ENCODE assay signal across 8 cellular contexts in genomic region chr14:73714656-73715081, GRCh38. TPM values are rescaled to one million over a fixed set of nuclear protein-coding genes. Genes with fewer than 3 reads are reported as not detected.
A peak's percentile ranks its signal among the peaks of the same experiment; 100 is the strongest.
DNase-seq lines count a peak whose midpoint lies in the region; ATAC-seq and TF ChIP-seq lines count a peak whose summit lies in the region.

No MANE protein-coding gene starts in this region.

- no peaks in the 10 kb centered on the region for H3K27me3 Mint-ChIP-seq in activated T-helper 2 cell treated with anti-CD3 and anti-CD28 coated beads, Interferon-gamma antibody, Interleukin-2, Interleukin-4, amounts not matched to agents 10 μg/mL and 5 μg/mL and 100 μg/mL, durations not matched to agents 14 hours and 24 hours and 36 hours (ENCODE audit: low read depth)

- intact Hi-C loops in activated T-helper 2 cell treated with anti-CD3 and anti-CD28 coated beads, Interferon-gamma antibody, Interleukin-2, Interleukin-4, amounts not matched to agents 10 μg/mL and 5 μg/mL and 100 μg/mL, durations not matched to agents 14 hours and 24 hours and 36 hours (cut with micrococcal nuclease) = loop anchor here (5.0 to 10.0 kb wide), 4 partner anchors 43 to 660 kb away; partner anchors contain the start of genes BBOF1, ENTPD5 and RBM25
- intact Hi-C loops in tibial artery (cut with DNase I; ENCODE audit: low total_unique reads) = loop anchor here (5.0 kb wide), 2 partner anchors 72 to 173 kb away; partner anchors contain the start of genes DNAL1 and ZNF410

- peaks cover 0 to 32% (median 15%) of the 10 kb centered on the region in 3 donors for H3K36me3 ChIP-seq in tibial artery

- peak overlapping the region; percentile 91 to 98 for H3K4me3 ChIP-seq in tibial artery

- H3K36me3 Mint-ChIP-seq in activated T-helper 2 cell treated with anti-CD3 and anti-CD28 coated beads, Interferon-gamma antibody, Interleukin-2, Interleukin-4, amounts not matched to agents 10 μg/mL and 5 μg/mL and 100 μg/mL, durations not matched to agents 14 hours and 24 hours and 36 hours (ENCODE audit: low read depth) = peaks cover 49% of the 10 kb centered on the region

- no peak for TF ChIP-seq CTCF in tibial artery (IDR thresholded peaks at IDR 0.05)

- peaks cover 0 to 43% (median 30%) of the 10 kb centered on the region in 4 donors for H3K4me1 ChIP-seq in tibial artery

- H3K27me3 ChIP-seq in tibial artery = no peaks in the 10 kb centered on the region

- peak; percentile 2 for ATAC-seq in HG03565 (IDR thresholded peaks at IDR 0.05; ENCODE audit: unreplicated experiment)

- no peaks in the 10 kb centered on the region for H3K9me3 ChIP-seq in tibial artery

- peaks cover 16% of the 10 kb centered on the region for H3K4me1 Mint-ChIP-seq in activated T-helper 2 cell treated with anti-CD3 and anti-CD28 coated beads, Interferon-gamma antibody, Interleukin-2, Interleukin-4, amounts not matched to agents 10 μg/mL and 5 μg/mL and 100 μg/mL, durations not matched to agents 14 hours and 24 hours and 36 hours (ENCODE audit: low read depth)

- peak overlapping the region; percentile 28 for H3K27ac Mint-ChIP-seq in activated T-helper 2 cell treated with anti-CD3 and anti-CD28 coated beads, Interferon-gamma antibody, Interleukin-2, Interleukin-4, amounts not matched to agents 10 μg/mL and 5 μg/mL and 100 μg/mL, durations not matched to agents 14 hours and 24 hours and 36 hours

- peak overlapping the region; percentile 70 for H3K4me3 Mint-ChIP-seq in activated T-helper 2 cell treated with anti-CD3 and anti-CD28 coated beads, Interferon-gamma antibody, Interleukin-2, Interleukin-4, amounts not matched to agents 10 μg/mL and 5 μg/mL and 100 μg/mL, durations not matched to agents 14 hours and 24 hours and 36 hours (ENCODE audit: low read depth)

- peak; percentile 42 for DNase-seq in NCI-H345 (lab: John Stamatoyannopoulos, UW)
- no peak for DNase-seq in NCI-H345 treated with DMSO at 0.1 percent for 48 hours (lab: John Stamatoyannopoulos, UW; ENCODE audit: unreplicated experiment)
- DNase-seq in activated T-helper 2 cell treated with anti-CD3 and anti-CD28 coated beads, Interferon-gamma antibody, Interleukin-2, Interleukin-4, amounts not matched to agents 10 μg/mL and 5 μg/mL and 100 μg/mL, durations not matched to agents 14 hours and 24 hours and 36 hours (ENCODE audit: low spot score) = no peak
- peak; percentile 47 for DNase-seq in inferior parietal cortex (ENCODE audit: extremely low spot score)
- no peak for DNase-seq in tibial artery
- no peak for DNase-seq in SIG-M5 (lab: John Stamatoyannopoulos, UW)
- no peak for DNase-seq in stimulated activated CD4-positive, alpha-beta T cell treated with anti-CD3 and anti-CD28 coated beads, Interleukin-12 subunit alpha, Interleukin-12 subunit beta, amount 100 ng/mL, for 4 hours

- no peaks in the 10 kb centered on the region for H3K9me3 Mint-ChIP-seq in activated T-helper 2 cell treated with anti-CD3 and anti-CD28 coated beads, Interferon-gamma antibody, Interleukin-2, Interleukin-4, amounts not matched to agents 10 μg/mL and 5 μg/mL and 100 μg/mL, durations not matched to agents 14 hours and 24 hours and 36 hours

- peak overlapping the region; percentile 97 to 99 for H3K27ac ChIP-seq in tibial artery

RNA-seq across cellular contexts. Expression of gene PNMA1, which starts 0.5 kb away (rescaled TPM):
- 30.1 and 32.1 TPM in 2 replicates for total RNA-seq in activated T-helper 2 cell treated with anti-CD3 and anti-CD28 coated beads, Interferon-gamma antibody, Interleukin-2, Interleukin-4, amounts not matched to agents 10 μg/mL and 5 μg/mL and 100 μg/mL, durations not matched to agents 14 hours and 24 hours and 36 hours

Comparison
In these comparisons a context has a peak if more than half of its experiments do, and no peak if none do; other contexts are left out.
1. DNase-seq: peak in NCI-H345 (single experiment) and inferior parietal cortex (single experiment); none in NCI-H345 treated with DMSO at 0.1 percent for 48 hours (single experiment), activated T-helper 2 cell treated with anti-CD3 and anti-CD28 coated beads, Interferon-gamma antibody, Interleukin-2, Interleukin-4, amounts not matched to agents 10 μg/mL and 5 μg/mL and 100 μg/mL, durations not matched to agents 14 hours and 24 hours and 36 hours (single experiment), tibial artery (0 of 2), SIG-M5 (single experiment) and stimulated activated CD4-positive, alpha-beta T cell treated with anti-CD3 and anti-CD28 coated beads, Interleukin-12 subunit alpha, Interleukin-12 subunit beta, amount 100 ng/mL, for 4 hours (single experiment).